Comparison of ENCODE assay signal across 22 cellular contexts in genomic region chr14:96060161-96060933, GRCh38. TPM values are rescaled to one million over a fixed set of nuclear protein-coding genes. Genes with fewer than 3 reads are reported as not detected.
DNase-seq lines count a peak whose midpoint lies in the region; ATAC-seq and TF ChIP-seq lines count a peak whose summit lies in the region.
"Had no signal": no experiment of that assay in that cellular context is flagged by ENCODE, and none has a peak within 500 bp of the region (broad histone marks: within the 10 kb centered on the region; RNA-seq: fewer than 3 reads in every experiment).

No MANE protein-coding gene starts in this region.

- H3K27ac ChIP-seq in endodermal cell (ENCODE audit: low read depth, low read length) = no peak overlapping the region
- H3K27ac ChIP-seq in neural progenitor cell = no peak overlapping the region
- H3K27ac ChIP-seq: BLaER1 treated with 17β-estradiol and CSF1 and Interleukin-3, amounts not matched to agents 10 nM and 100 nM had no signal

- no peak overlapping the region for H3K4me3 Mint-ChIP-seq in activated T-cell treated with anti-CD3 and anti-CD28 coated beads, Interleukin-2, amount 50 U/mL, for 24 hours
- H3K4me3 Mint-ChIP-seq in endodermal cell (no peak overlapping the region), neural progenitor cell (peak overlapping the region; percentile 31)
- H3K4me3 Mint-ChIP-seq: CD4-positive, alpha-beta memory T cell; GM23338 had no signal

- H3K27me3 ChIP-seq in endodermal cell (ENCODE audit: control insufficient read depth, insufficient read depth, low read length, poor library complexity, severe bottlenecking) (no peaks in the 10 kb centered on the region), neural progenitor cell (no peaks in the 10 kb centered on the region)
- H3K27me3 ChIP-seq: BLaER1 treated with 17β-estradiol and CSF1 and Interleukin-3, amounts not matched to agents 10 nM and 100 nM; MG63 had no signal

- peak; percentile 14 for DNase-seq in activated T-cell treated with anti-CD3 and anti-CD28 coated beads, Interleukin-2, amount 50 U/mL, for 24 hours
- DNase-seq in activated T-cell treated with anti-CD3 and anti-CD28 coated beads, Interleukin-2, amount 50 U/mL, for 1 hour = no peak
- peak; percentile 14 for DNase-seq in endodermal cell
- DNase-seq in neural progenitor cell (ENCODE audit: low spot score) = no peak
- no peak for DNase-seq in cerebellum (ENCODE audit: low spot score)
- DNase-seq: 8988T; Caco-2; CD4-positive, alpha-beta memory T cell; DND-41; HCEC 1CT; MG63; NCI-H1417 treated with DMSO at 0.1 percent for 48 hours; NCI-H187; NCI-H446; NCI-H526; OCI-M1; Right ventricle myocardium superior had no signal

- H3K4me3 ChIP-seq in endodermal cell (ENCODE audit: low read length) (no peak overlapping the region), neural progenitor cell (no peak overlapping the region)
- H3K4me3 ChIP-seq: BLaER1 treated with 17β-estradiol and CSF1 and Interleukin-3, amounts not matched to agents 10 nM and 100 nM; GM23338; K562; MG63 had no signal

- no peak for ATAC-seq in SK-N-SH treated with all-trans-retinoic acid at 6 μM for 48 hours
- no peak for ATAC-seq in HG03196 (IDR thresholded peaks at IDR 0.05; ENCODE audit: unreplicated experiment)
- ATAC-seq: GM23338, K562 had no signal

- H3K9me3 Mint-ChIP-seq in activated T-cell treated with anti-CD3 and anti-CD28 coated beads, Interleukin-2, amount 50 U/mL, for 24 hours = no peaks in the 10 kb centered on the region
- no peaks in the 10 kb centered on the region for H3K9me3 Mint-ChIP-seq in endodermal cell
- no peaks in the 10 kb centered on the region for H3K9me3 Mint-ChIP-seq in neural progenitor cell
- H3K9me3 Mint-ChIP-seq: CD4-positive, alpha-beta memory T cell; GM23338 had no signal

- no peak overlapping the region for H3K9ac ChIP-seq in endodermal cell (ENCODE audit: extremely low read depth, low read length, poor library complexity, severe bottlenecking)
- H3K9ac ChIP-seq in neural progenitor cell = no peak overlapping the region
- H3K9ac ChIP-seq: BLaER1 treated with 17β-estradiol and CSF1 and Interleukin-3, amounts not matched to agents 10 nM and 100 nM had no signal

- H3K9me3 ChIP-seq in endodermal cell (ENCODE audit: control insufficient read depth, low read length) (no peaks in the 10 kb centered on the region), neural progenitor cell (ENCODE audit: low read depth) (no peaks in the 10 kb centered on the region)
- H3K9me3 ChIP-seq: BLaER1 treated with 17β-estradiol and CSF1 and Interleukin-3, amounts not matched to agents 10 nM and 100 nM; Caco-2; MG63 had no signal

- peaks cover 22% of the 10 kb centered on the region for H3F3A ChIP-seq in neural progenitor cell (ENCODE audit: low read depth)

- H3K4me2 ChIP-seq in neural progenitor cell = no peak overlapping the region
- H3K4me2 ChIP-seq: BLaER1 treated with 17β-estradiol and CSF1 and Interleukin-3, amounts not matched to agents 10 nM and 100 nM; GM23338 had no signal

- 93 to 98% methylated on average over 5 to 8 of the region's 8 CpGs for WGBS in endodermal cell (ENCODE audit: insufficient coverage in 1 of 2, insufficient read length in 1 of 2), 2 experiments

- peaks cover 13% of the 10 kb centered on the region for H4K20me1 ChIP-seq in neural progenitor cell (ENCODE audit: low read depth)

- H2AFZ ChIP-seq in neural progenitor cell (replicated peaks) = no peak overlapping the region
- H2AFZ ChIP-seq: GM23338 had no signal

- no peaks in the 10 kb centered on the region for H3K36me3 Mint-ChIP-seq in activated T-cell treated with anti-CD3 and anti-CD28 coated beads, Interleukin-2, amount 50 U/mL, for 24 hours (ENCODE audit: low read depth)
- H3K36me3 Mint-ChIP-seq in endodermal cell (ENCODE audit: low read depth) (no peaks in the 10 kb centered on the region), neural progenitor cell (peaks cover 20% of the 10 kb centered on the region)
- H3K36me3 Mint-ChIP-seq: CD4-positive, alpha-beta memory T cell had no signal

- no peaks in the 10 kb centered on the region for H3K36me3 ChIP-seq in endodermal cell (ENCODE audit: control insufficient read depth, insufficient read depth, low read length)
- no peaks in the 10 kb centered on the region for H3K36me3 ChIP-seq in neural progenitor cell
- H3K36me3 ChIP-seq: MG63 had no signal

- no peaks in the 10 kb centered on the region for H3K4me1 ChIP-seq in endodermal cell (ENCODE audit: control insufficient read depth, insufficient read depth, low read length)
- H3K4me1 ChIP-seq in neural progenitor cell = peaks cover 23% of the 10 kb centered on the region
- H3K4me1 ChIP-seq: Caco-2 had no signal

- H3K79me2 ChIP-seq in neural progenitor cell (ENCODE audit: low read depth) = no peaks in the 10 kb centered on the region

- H3K27ac Mint-ChIP-seq in activated T-cell treated with anti-CD3 and anti-CD28 coated beads, Interleukin-2, amount 50 U/mL, for 24 hours = no peak overlapping the region
- H3K27ac Mint-ChIP-seq in endodermal cell (no peak overlapping the region), neural progenitor cell (peak overlapping the region; percentile 42)
- H3K27ac Mint-ChIP-seq: GM23338 had no signal

- TF ChIP-seq CTCF in endodermal cell (conservative IDR thresholded peaks at IDR 0.05) = no peak
- TF ChIP-seq CTCF in neural progenitor cell (IDR thresholded peaks at IDR 0.05) = no peak

- peaks cover 19% of the 10 kb centered on the region for H3K27me3 Mint-ChIP-seq in activated T-cell treated with anti-CD3 and anti-CD28 coated beads, Interleukin-2, amount 50 U/mL, for 24 hours
- no peaks in the 10 kb centered on the region for H3K27me3 Mint-ChIP-seq in endodermal cell (ENCODE audit: insufficient read depth)
- H3K27me3 Mint-ChIP-seq in neural progenitor cell (ENCODE audit: insufficient read depth, low read depth) = peaks cover 9% of the 10 kb centered on the region

- no peaks in the 10 kb centered on the region for H3K4me1 Mint-ChIP-seq in activated T-cell treated with anti-CD3 and anti-CD28 coated beads, Interleukin-2, amount 50 U/mL, for 24 hours (ENCODE audit: low read depth)
- H3K4me1 Mint-ChIP-seq in endodermal cell (no peaks in the 10 kb centered on the region), neural progenitor cell (peaks cover 69% of the 10 kb centered on the region)

TF ChIP-seq in SK-N-SH treated with all-trans-retinoic acid at 6 μM for 48 hours, 23 proteins besides CTCF, POLR2A, EP300 and RAD21 (continues in another document):
- no peak for TF ChIP-seq PATZ1 (CRISPR knock-in tag; IDR thresholded peaks at IDR 0.05; ENCODE audit: borderline replicate concordance)
- no peak for TF ChIP-seq CSRNP3 (CRISPR knock-in tag; IDR thresholded peaks at IDR 0.05)
- TF ChIP-seq BACH2 (CRISPR knock-in tag; IDR thresholded peaks at IDR 0.05; ENCODE audit: borderline replicate concordance) = no peak
- TF ChIP-seq SNAI2 (CRISPR knock-in tag; IDR thresholded peaks at IDR 0.05) = no peak
- TF ChIP-seq POU6F1 (CRISPR knock-in tag; IDR thresholded peaks at IDR 0.05; ENCODE audit: borderline replicate concordance, low read depth) = no peak
- TF ChIP-seq OSR1 (CRISPR knock-in tag; IDR thresholded peaks at IDR 0.05) = no peak
- TF ChIP-seq RARB (CRISPR knock-in tag; IDR thresholded peaks at IDR 0.05) = no peak

RNA-seq across cellular contexts. Expression of gene C14orf132, which starts 21.2 kb away (rescaled TPM):
- total RNA-seq in endodermal cell (10 to 100 TPM; 12.3 to 21.9 TPM), neural progenitor cell (ENCODE audit: low replicate concordance) (5.5 and 8.1 TPM in 2 replicates), cerebellum (91.6 TPM)
- 55.9 TPM for polyA plus RNA-seq in endodermal cell (2013, experiment 1 of 2)
- 52.1 TPM for polyA plus RNA-seq in endodermal cell (2013, experiment 2 of 2)
- total RNA-seq: K562 had no signal
- polyA plus RNA-seq: K562 had no signal

Comparison
In these comparisons a context has a peak if more than half of its experiments do, and no peak if none do; other contexts are left out.
1. DNase-seq: peak in activated T-cell treated with anti-CD3 and anti-CD28 coated beads, Interleukin-2, amount 50 U/mL, for 24 hours (single experiment) and endodermal cell (single experiment); none in activated T-cell treated with anti-CD3 and anti-CD28 coated beads, Interleukin-2, amount 50 U/mL, for 1 hour (single experiment), neural progenitor cell (single experiment) and cerebellum (single experiment).